9 cellular contexts compared by ENCODE assay signal in the genomic region with DNA sequence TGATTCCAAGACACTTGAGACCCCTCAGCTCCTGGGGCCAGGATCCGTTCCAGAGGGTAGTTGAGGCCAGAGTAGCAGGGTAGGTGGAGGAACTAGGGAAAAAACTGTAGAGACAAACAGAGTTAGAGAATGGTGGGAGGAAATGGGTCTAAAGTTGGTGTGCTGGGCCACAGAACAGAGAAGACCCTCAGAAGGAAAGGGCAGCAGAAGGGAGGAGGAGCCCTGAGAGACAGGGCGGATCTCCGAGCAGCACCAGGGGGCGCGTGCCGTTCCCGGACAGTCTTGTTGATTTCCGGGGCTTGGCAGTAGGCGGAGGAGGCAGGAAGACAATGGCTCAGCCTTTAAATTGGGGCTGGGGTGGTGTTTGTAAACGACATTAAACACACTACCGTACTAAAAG. TPM values are rescaled to one million over a fixed set of nuclear protein-coding genes. Genes with fewer than 3 reads are reported as not detected.
DNase-seq lines count a peak whose midpoint lies in the region; ATAC-seq, FAIRE-seq and TF ChIP-seq lines count a peak whose summit lies in the region.
"Had no signal": no experiment of that assay in that cellular context is flagged by ENCODE, and none has a peak within 500 bp of the region (broad histone marks: within the 10 kb centered on the region; RNA-seq: fewer than 3 reads in every experiment).

No MANE protein-coding gene starts in this region.

- TF ChIP-seq CTCF in A549 (IDR thresholded peaks at IDR 0.05) = no peak
- TF ChIP-seq CTCF in testis (IDR thresholded peaks at IDR 0.05) = no peak
- no peak for TF ChIP-seq CTCF in HFFc6 (IDR thresholded peaks at IDR 0.05)

- no peak overlapping the region for H3K4me3 Mint-ChIP-seq in activated T-helper 2 cell treated with anti-CD3 and anti-CD28 coated beads, Interferon-gamma antibody, Interleukin-2, Interleukin-4, amounts not matched to agents 10 μg/mL and 5 μg/mL and 100 μg/mL, durations not matched to agents 14 hours and 24 hours and 36 hours (ENCODE audit: low read depth)
- H3K4me3 Mint-ChIP-seq in HFFc6 = no peak overlapping the region

- no peaks in the 10 kb centered on the region for H3K9me3 Mint-ChIP-seq in activated T-helper 2 cell treated with anti-CD3 and anti-CD28 coated beads, Interferon-gamma antibody, Interleukin-2, Interleukin-4, amounts not matched to agents 10 μg/mL and 5 μg/mL and 100 μg/mL, durations not matched to agents 14 hours and 24 hours and 36 hours
- H3K9me3 Mint-ChIP-seq in HFFc6 = no peaks in the 10 kb centered on the region; the same call in 1 of the 2 replicates

- H3K4me1 Mint-ChIP-seq in activated T-helper 2 cell treated with anti-CD3 and anti-CD28 coated beads, Interferon-gamma antibody, Interleukin-2, Interleukin-4, amounts not matched to agents 10 μg/mL and 5 μg/mL and 100 μg/mL, durations not matched to agents 14 hours and 24 hours and 36 hours (ENCODE audit: low read depth) = peaks cover 18% of the 10 kb centered on the region
- H3K4me1 Mint-ChIP-seq in HFFc6 (ENCODE audit: low read depth) = no peaks in the 10 kb centered on the region

- TF ChIP-seq RAD21 in A549 (conservative IDR thresholded peaks at IDR 0.05 in 1 of 2, IDR thresholded peaks at IDR 0.05 in 1 of 2) = no peak

- H3K4me3 ChIP-seq in A549 (no peak overlapping the region), testis (peak overlapping the region in 1 of 2 donors; percentile 15)

- H3K36me3 ChIP-seq in testis (ENCODE audit: low read depth, missing control alignments) = no peaks in the 10 kb centered on the region
- H3K36me3 ChIP-seq: neutrophil had no signal

- POLR2A ChIA-PET in A549 (lab: Yijun Ruan, JAX) (no interaction called here), HEK293T (lab: Yijun Ruan, JAX) (interaction anchor here (1.0 to 1.1 kb wide), 2 partner anchors 9 to 195 kb away, joined by 3 to 5 read pairs; no protein-coding TSS in a partner anchor)

- CTCF ChIA-PET in A549 (lab: Yijun Ruan, JAX) (interaction anchor here (0.9 to 1.5 kb wide), 3 partner anchors 41 to 309 kb away, joined by 3 to 6 read pairs (median 5); no protein-coding TSS in a partner anchor), HEK293T (lab: Yijun Ruan, JAX) (interaction anchor here (0.8 to 1.7 kb wide), 2 partner anchors 135 to 322 kb away, joined by 3 to 6 read pairs; no protein-coding TSS in a partner anchor)

- H3K36me3 Mint-ChIP-seq in activated T-helper 2 cell treated with anti-CD3 and anti-CD28 coated beads, Interferon-gamma antibody, Interleukin-2, Interleukin-4, amounts not matched to agents 10 μg/mL and 5 μg/mL and 100 μg/mL, durations not matched to agents 14 hours and 24 hours and 36 hours (ENCODE audit: low read depth) = no peaks in the 10 kb centered on the region
- H3K36me3 Mint-ChIP-seq in HFFc6 (ENCODE audit: low read depth) = peaks cover 8% of the 10 kb centered on the region; the same call in 1 of the 2 replicates

- no peak for FAIRE-seq in A549 (lab: Jason Lieb, UNC)

- H3K27ac Mint-ChIP-seq in activated T-helper 2 cell treated with anti-CD3 and anti-CD28 coated beads, Interferon-gamma antibody, Interleukin-2, Interleukin-4, amounts not matched to agents 10 μg/mL and 5 μg/mL and 100 μg/mL, durations not matched to agents 14 hours and 24 hours and 36 hours = no peak overlapping the region
- no peak overlapping the region for H3K27ac Mint-ChIP-seq in HFFc6

- H3K9me3 ChIP-seq in A549 (no peaks in the 10 kb centered on the region), testis (no peaks in the 10 kb centered on the region)
- H3K9me3 ChIP-seq: neutrophil had no signal

- H3K4me2 ChIP-seq in A549 = peak overlapping the region; percentile 44

- ATAC-seq in A549 = peak; percentile 78 to 88; a peak in 5 of 6 replicates

- DNase-seq in A549 (ENCODE audit: low read depth in 1 of 2, low spot score in 1 of 2) = peak; percentile 30 to 33
- DNase-seq in HEK293T (ENCODE audit: extremely low spot score) = peak; percentile 82
- peak; percentile 48 to 56 for DNase-seq in activated T-cell treated with anti-CD3 and anti-CD28 coated beads, Interleukin-2, amount 50 U/mL, for 48 hours
- DNase-seq in iPS-NIHi7 (ENCODE audit: extremely low spot score) = peak; percentile 89
- peak; percentile 42 for DNase-seq in testis
- no peak for DNase-seq in activated T-helper 2 cell treated with anti-CD3 and anti-CD28 coated beads, Interferon-gamma antibody, Interleukin-2, Interleukin-4, amounts not matched to agents 10 μg/mL and 5 μg/mL and 100 μg/mL, durations not matched to agents 14 hours and 24 hours and 36 hours (ENCODE audit: low spot score)
- DNase-seq in NCI-H2029 (lab: John Stamatoyannopoulos, UW) = no peak
- no peak for DNase-seq in HFFc6

- H3K27me3 ChIP-seq in testis = no peaks in the 10 kb centered on the region

- WGBS in A549 (ENCODE audit: missing lambda C conversion rate) = 9% methylated on average over 11 of the region's 11 CpGs
- 15 to 16% methylated on average over 11 of the region's 11 CpGs for WGBS in testis, 2 donors

- H3K27ac ChIP-seq in A549 = no peak overlapping the region
- H3K27ac ChIP-seq in testis = no peak overlapping the region
- H3K27ac ChIP-seq: neutrophil had no signal

- 0 out of 3 replicates have a peak, but pooled peaks cover 13% of the 10 kb centered on the region for H3K4me1 ChIP-seq in A549
- H3K4me1 ChIP-seq in testis = peaks cover 9% of the 10 kb centered on the region

- TF ChIP-seq POLR2A in A549 (IDR thresholded peaks at IDR 0.05; ENCODE audit: low read length) = no peak
- TF ChIP-seq POLR2A in testis (IDR thresholded peaks at IDR 0.05) = no peak

- peaks cover 48% of the 10 kb centered on the region for H3K27me3 Mint-ChIP-seq in activated T-helper 2 cell treated with anti-CD3 and anti-CD28 coated beads, Interferon-gamma antibody, Interleukin-2, Interleukin-4, amounts not matched to agents 10 μg/mL and 5 μg/mL and 100 μg/mL, durations not matched to agents 14 hours and 24 hours and 36 hours (ENCODE audit: low read depth)
- H3K27me3 Mint-ChIP-seq in HFFc6 (ENCODE audit: insufficient read depth) = peaks cover 19% of the 10 kb centered on the region

- intact Hi-C loops in testis (cut with DNase I; ENCODE audit: low total_unique reads) = no loop called here
- intact Hi-C loops in activated T-helper 2 cell treated with anti-CD3 and anti-CD28 coated beads, Interferon-gamma antibody, Interleukin-2, Interleukin-4, amounts not matched to agents 10 μg/mL and 5 μg/mL and 100 μg/mL, durations not matched to agents 14 hours and 24 hours and 36 hours (cut with micrococcal nuclease) = loop anchor here (2.0 kb wide), 1 partner anchor 196 kb away; no protein-coding TSS in a partner anchor

- no peak for TF ChIP-seq EP300 in A549 (IDR thresholded peaks at IDR 0.05)

TF ChIP-seq in A549, 52 proteins besides CTCF, POLR2A, EP300 and RAD21 (continues in another document):
- no peak for TF ChIP-seq EHMT2 (IDR thresholded peaks at IDR 0.05; ENCODE audit: low read depth)
- TF ChIP-seq RNF2 (IDR thresholded peaks at IDR 0.05; ENCODE audit: borderline replicate concordance, low read depth) = no peak
- no peak for TF ChIP-seq ESRRA (IDR thresholded peaks at IDR 0.05; ENCODE audit: borderline replicate concordance, low read length)
- TF ChIP-seq, protein P1, sequence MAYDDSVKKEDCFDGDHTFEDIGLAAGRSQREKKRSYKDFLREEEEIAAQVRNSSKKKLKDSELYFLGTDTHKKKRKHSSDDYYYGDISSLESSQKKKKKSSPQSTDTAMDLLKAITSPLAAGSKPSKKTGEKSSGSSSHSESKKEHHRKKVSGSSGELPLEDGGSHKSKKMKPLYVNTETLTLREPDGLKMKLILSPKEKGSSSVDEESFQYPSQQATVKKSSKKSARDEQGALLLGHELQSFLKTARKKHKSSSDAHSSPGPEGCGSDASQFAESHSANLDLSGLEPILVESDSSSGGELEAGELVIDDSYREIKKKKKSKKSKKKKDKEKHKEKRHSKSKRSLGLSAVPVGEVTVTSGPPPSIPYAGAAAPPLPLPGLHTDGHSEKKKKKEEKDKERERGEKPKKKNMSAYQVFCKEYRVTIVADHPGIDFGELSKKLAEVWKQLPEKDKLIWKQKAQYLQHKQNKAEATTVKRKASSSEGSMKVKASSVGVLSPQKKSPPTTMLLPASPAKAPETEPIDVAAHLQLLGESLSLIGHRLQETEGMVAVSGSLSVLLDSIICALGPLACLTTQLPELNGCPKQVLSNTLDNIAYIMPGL (CRISPR knock-in tag; IDR thresholded peaks at IDR 0.05; ENCODE audit: borderline replicate concordance) = no peak
- no peak for TF ChIP-seq HOXB13 (CRISPR knock-in tag; IDR thresholded peaks at IDR 0.05; ENCODE audit: low read depth)

TF ChIP-seq in HEK293T, 16 proteins besides CTCF, POLR2A, EP300 and RAD21 (continues in another document):
- TF ChIP-seq, protein P2, sequence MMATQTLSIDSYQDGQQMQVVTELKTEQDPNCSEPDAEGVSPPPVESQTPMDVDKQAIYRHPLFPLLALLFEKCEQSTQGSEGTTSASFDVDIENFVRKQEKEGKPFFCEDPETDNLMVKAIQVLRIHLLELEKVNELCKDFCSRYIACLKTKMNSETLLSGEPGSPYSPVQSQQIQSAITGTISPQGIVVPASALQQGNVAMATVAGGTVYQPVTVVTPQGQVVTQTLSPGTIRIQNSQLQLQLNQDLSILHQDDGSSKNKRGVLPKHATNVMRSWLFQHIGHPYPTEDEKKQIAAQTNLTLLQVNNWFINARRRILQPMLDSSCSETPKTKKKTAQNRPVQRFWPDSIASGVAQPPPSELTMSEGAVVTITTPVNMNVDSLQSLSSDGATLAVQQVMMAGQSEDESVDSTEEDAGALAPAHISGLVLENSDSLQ (IDR thresholded peaks at IDR 0.05) = no peak
- TF ChIP-seq HDGF (IDR thresholded peaks at IDR 0.05; ENCODE audit: borderline replicate concordance) = no peak
- TF ChIP-seq NFRKB (IDR thresholded peaks at IDR 0.05) = no peak
- TF ChIP-seq SUZ12 (IDR thresholded peaks at IDR 0.05) = no peak
- TF ChIP-seq ELF4 (IDR thresholded peaks at IDR 0.05) = no peak
- no peak for TF ChIP-seq FOXA1 (IDR thresholded peaks at IDR 0.05)
- no peak for TF ChIP-seq BHLHE40 (IDR thresholded peaks at IDR 0.05; ENCODE audit: borderline replicate concordance)
- no peak for TF ChIP-seq ARNT (IDR thresholded peaks at IDR 0.05)
- TF ChIP-seq SP1 (IDR thresholded peaks at IDR 0.05) = no peak
- no peak for TF ChIP-seq FOXK2 (IDR thresholded peaks at IDR 0.05)
- no peak for TF ChIP-seq LEF1 (IDR thresholded peaks at IDR 0.05; ENCODE audit: borderline replicate concordance)

RNA-seq across cellular contexts. Expression of gene CECR2, which starts 2.4 kb away (rescaled TPM):
- polyA plus RNA-seq in A549 (2011; rRNA removed) (0.01 and 0.05 TPM in 2 replicates), A549 (2017; fragmentation: RNase III; extraction: RNeasy Plus Mini Kit Qiagen cat#74134 plus additional on column Dnase treatment) (0.01 to 0.06 TPM (median 0.03 TPM) in 3 replicates), testis (ENCODE audit: insufficient read depth, low read depth, low replicate concordance) (7.1 TPM)
- polyA plus RNA-seq in A549 (2012; cell fraction: cytosol; rRNA removed) = 0.01 and 0.03 TPM in 2 replicates
- polyA plus RNA-seq in A549 (2012; cell fraction: nucleus; rRNA removed) = 0.01 TPM in 2 replicates
- polyA minus RNA-seq in A549 (2011; rRNA and poly(A)+ RNA removed) = 0.08 and 0.10 TPM in 2 replicates
- total RNA-seq in testis = 10 to 100 TPM; 16.8 to 18.7 TPM
- total RNA-seq in activated T-helper 2 cell treated with anti-CD3 and anti-CD28 coated beads, Interferon-gamma antibody, Interleukin-2, Interleukin-4, amounts not matched to agents 10 μg/mL and 5 μg/mL and 100 μg/mL, durations not matched to agents 14 hours and 24 hours and 36 hours = not detected in 2 replicates
- total RNA-seq in HFFc6 (2021; fragmentation: NEBNext Ultra II Directional; extraction: Animal tissue kit (Norgen Biotek cat#: 25700)) = not detected

Comparison
In these comparisons a context has a peak if more than half of its experiments do, and no peak if none do; other contexts are left out.
1. DNase-seq: peak in A549 (2 of 2), HEK293T (single experiment), activated T-cell treated with anti-CD3 and anti-CD28 coated beads, Interleukin-2, amount 50 U/mL, for 48 hours (2 of 2), iPS-NIHi7 (single experiment) and testis (single experiment); none in activated T-helper 2 cell treated with anti-CD3 and anti-CD28 coated beads, Interferon-gamma antibody, Interleukin-2, Interleukin-4, amounts not matched to agents 10 μg/mL and 5 μg/mL and 100 μg/mL, durations not matched to agents 14 hours and 24 hours and 36 hours (single experiment), NCI-H2029 (single experiment) and HFFc6 (single experiment).
2. RNA of gene CECR2, which starts 2.4 kb away (total RNA-seq): 16.8 to 18.7 TPM in testis; not detected in activated T-helper 2 cell treated with anti-CD3 and anti-CD28 coated beads, Interferon-gamma antibody, Interleukin-2, Interleukin-4, amounts not matched to agents 10 μg/mL and 5 μg/mL and 100 μg/mL, durations not matched to agents 14 hours and 24 hours and 36 hours and not detected in HFFc6; every median in the first group is over 10 times any median in the second.